ENCODE assay signal across 8 cellular contexts in genomic region chr13:46896346-46897138, GRCh38. TPM values are rescaled to one million over a fixed set of nuclear protein-coding genes. Genes with fewer than 3 reads are reported as not detected.
DNase-seq lines count a peak whose midpoint lies in the region; ATAC-seq, FAIRE-seq and TF ChIP-seq lines count a peak whose summit lies in the region.

TSS of gene HTR2A (minus strand) at chr13:46897053. CDS start at chr13:46895906, 1,147 bp downstream.

- H3K27ac Mint-ChIP-seq in CD8-positive, alpha-beta T cell: no peak within 1 kb of the TSS
- H3K27ac Mint-ChIP-seq in natural killer cell: no peak within 1 kb of the TSS

- no peak for TF ChIP-seq CTCF in CD8-positive, alpha-beta T cell (IDR thresholded peaks at IDR 0.05)
- TF ChIP-seq CTCF in natural killer cell (IDR thresholded peaks at IDR 0.05): no peak

- FAIRE-seq in GM19239 (lab: Jason Lieb, UNC): no peak

- H3K27me3 Mint-ChIP-seq in CD8-positive, alpha-beta T cell (ENCODE audit: low read depth): peaks cover 40% of the 10 kb centered on the region
- peaks cover 41 to 60% of the 10 kb centered on the region in 2 donors for H3K27me3 Mint-ChIP-seq in natural killer cell (ENCODE audit: low read depth in 2 of 2)

- H3K4me3 ChIP-seq in CD8-positive, alpha-beta T cell (ENCODE audit: low read depth, low read length): no peak within 1 kb of the TSS
- no peak within 1 kb of the TSS for H3K4me3 ChIP-seq in ectodermal cell (ENCODE audit: insufficient read depth, low read depth, low read length)

- peak within 1 kb of the TSS; percentile 57 for H3K4me3 Mint-ChIP-seq in CD8-positive, alpha-beta T cell
- peak within 1 kb of the TSS; percentile 61 for H3K4me3 Mint-ChIP-seq in natural killer cell

- peaks cover 25% of the 10 kb centered on the region for H3K4me1 Mint-ChIP-seq in CD8-positive, alpha-beta T cell (ENCODE audit: low read depth)
- H3K4me1 Mint-ChIP-seq in natural killer cell: peaks cover 15 to 17% of the 10 kb centered on the region in 2 donors

- H3K36me3 ChIP-seq in CD8-positive, alpha-beta T cell (ENCODE audit: insufficient read depth, low read length): no peaks in the 10 kb centered on the region
- H3K36me3 ChIP-seq in ectodermal cell (ENCODE audit: control insufficient read depth, insufficient read depth, low read length): no peaks in the 10 kb centered on the region

- ATAC-seq in CD8-positive, alpha-beta T cell: peak; percentile 30
- ATAC-seq in natural killer cell (peak in 1 of 3 donors; percentile 45), GM21723 (IDR thresholded peaks at IDR 0.05; ENCODE audit: unreplicated experiment) (no peak)

- WGBS in ectodermal cell, 2 experiments: 48 to 49% methylated on average over 12 to 13 of the region's 13 CpGs

- no peaks in the 10 kb centered on the region for H3K9me3 ChIP-seq in CD8-positive, alpha-beta T cell (ENCODE audit: low read length)
- H3K9me3 ChIP-seq in ectodermal cell (ENCODE audit: control insufficient read depth, low read length): no peaks in the 10 kb centered on the region

- CTCF ChIA-PET in CD8-positive, alpha-beta T cell (lab: Charles Lee): no interaction called here

- no peaks in the 10 kb centered on the region for H3K4me1 ChIP-seq in CD8-positive, alpha-beta T cell (ENCODE audit: insufficient read depth, low read length)
- peaks cover 19% of the 10 kb centered on the region for H3K4me1 ChIP-seq in ectodermal cell (ENCODE audit: control insufficient read depth, insufficient read depth, low read length)

- POLR2A ChIA-PET in CD8-positive, alpha-beta T cell (lab: Charles Lee): no interaction called here

- H3K27me3 ChIP-seq in CD8-positive, alpha-beta T cell (ENCODE audit: insufficient read depth, low read length): no peaks in the 10 kb centered on the region
- no peaks in the 10 kb centered on the region for H3K27me3 ChIP-seq in ectodermal cell (ENCODE audit: control insufficient read depth, insufficient read depth, low read length, poor library complexity, severe bottlenecking)

- no peak within 1 kb of the TSS for H3K27ac ChIP-seq in CD8-positive, alpha-beta T cell (ENCODE audit: low read depth, low read length)
- H3K27ac ChIP-seq in ectodermal cell (ENCODE audit: insufficient read depth, low read depth, low read length, poor library complexity, severe bottlenecking): peak within 1 kb of the TSS; percentile 30

- DNase-seq in CD8-positive, alpha-beta T cell: no peak
- DNase-seq in NCI-H82 (lab: John Stamatoyannopoulos, UW) (peak; percentile 94), natural killer cell (no peak), T-helper 9 cell (no peak), GM19239 (ENCODE audit: insufficient read length, low spot score) (no peak)
- no peak for DNase-seq in effector CD4-positive, alpha-beta T cell

- no peaks in the 10 kb centered on the region for H3K9me3 Mint-ChIP-seq in CD8-positive, alpha-beta T cell
- H3K9me3 Mint-ChIP-seq in natural killer cell: no peaks in the 10 kb centered on the region

- intact Hi-C loops in CD8-positive, alpha-beta T cell (cut with DNase I, micrococcal nuclease): no loop called here
- intact Hi-C loops in natural killer cell (cut with micrococcal nuclease): no loop called here

- H3K36me3 Mint-ChIP-seq in CD8-positive, alpha-beta T cell: no peaks in the 10 kb centered on the region
- no peaks in the 10 kb centered on the region for H3K36me3 Mint-ChIP-seq in natural killer cell

RNA-seq across cellular contexts. Expression of gene HTR2A, which starts in this region (rescaled TPM):
- not detected for total RNA-seq in CD8-positive, alpha-beta T cell
- 0.11 TPM for polyA plus RNA-seq in ectodermal cell (2013, experiment 1 of 4)
- 0.20 TPM for polyA plus RNA-seq in ectodermal cell (2013, experiment 2 of 4)
- 0.27 TPM for polyA plus RNA-seq in ectodermal cell (2013, experiment 3 of 4)
- 0.04 TPM for polyA plus RNA-seq in ectodermal cell (2013, experiment 4 of 4)
- not detected for total RNA-seq in natural killer cell

Comparison
In these comparisons a context has a peak if more than half of its experiments do, and no peak if none do; other contexts are left out.
1. Peak in ATAC-seq in CD8-positive, alpha-beta T cell; RNA of the gene not detected or under 1 TPM.